ENCODE assay signal across 17 cellular contexts in the genomic region with DNA sequence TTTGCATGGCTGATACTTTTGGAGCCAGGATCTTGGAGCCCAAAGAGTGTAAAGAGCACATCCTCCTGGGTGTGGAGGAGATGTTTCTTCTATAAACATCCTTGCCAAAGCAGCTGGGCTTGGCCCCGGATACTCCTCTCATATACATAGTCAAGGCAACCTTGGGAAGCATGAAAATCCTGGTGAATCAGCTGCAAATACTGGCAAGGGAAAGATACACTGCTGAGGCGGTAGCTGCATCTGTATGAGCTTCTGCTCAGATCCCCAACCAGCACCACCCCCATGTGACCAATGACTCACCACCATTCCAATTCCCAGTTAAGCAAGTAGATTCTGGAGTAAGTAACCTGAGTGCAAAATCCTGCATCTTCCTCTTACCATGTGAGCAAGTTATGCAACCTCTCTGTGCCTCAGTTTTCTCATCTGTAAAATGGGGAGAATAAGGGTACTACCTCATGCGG.
DNase-seq lines count a peak whose midpoint lies in the region; ATAC-seq, FAIRE-seq and TF ChIP-seq lines count a peak whose summit lies in the region.
"Had no signal": no experiment of that assay in that cellular context is flagged by ENCODE, and none has a peak within 500 bp of the region (broad histone marks: within the 10 kb centered on the region; RNA-seq: fewer than 3 reads in every experiment).

No MANE protein-coding gene starts in this region.

- no peak overlapping the region for H3K27ac ChIP-seq in astrocyte (ENCODE audit: low read depth, low read length)

- H3K9me3 Mint-ChIP-seq in astrocyte (ENCODE audit: unreplicated experiment): peaks cover 3% of the 10 kb centered on the region
- peaks cover 12% of the 10 kb centered on the region for H3K9me3 Mint-ChIP-seq in activated naive CD8-positive, alpha-beta T cell treated with anti-CD3 and anti-CD28 coated beads, Interleukin-2, amount 50 U/mL, for 24 hours

- H3K4me1 ChIP-seq in astrocyte (ENCODE audit: insufficient read depth, low read length): no peaks in the 10 kb centered on the region
- H3K4me1 ChIP-seq: Caco-2 had no signal

- no peak overlapping the region for H3K4me3 ChIP-seq in astrocyte (ENCODE audit: insufficient read depth, low read depth, low read length)

- ATAC-seq in left ventricle myocardium superior (peak; percentile 86), GM21367 (IDR thresholded peaks at IDR 0.05; ENCODE audit: unreplicated experiment) (no peak)
- no peak for ATAC-seq in activated naive CD8-positive, alpha-beta T cell treated with anti-CD3 and anti-CD28 coated beads, Interleukin-2, amount 50 U/mL, for 24 hours
- ATAC-seq: activated CD8-positive, alpha-beta T cell treated with anti-CD3 and anti-CD28 coated beads for 36 hours had no signal

- no peaks in the 10 kb centered on the region for H3K36me3 ChIP-seq in astrocyte (ENCODE audit: insufficient read depth, low read length)
- H3K36me3 ChIP-seq: thoracic aorta had no signal

- FAIRE-seq in astrocyte (lab: Jason Lieb, UNC): peak; percentile 47
- FAIRE-seq: keratinocyte had no signal

- no peak for TF ChIP-seq CTCF in astrocyte (IDR thresholded peaks at IDR 0.05; ENCODE audit: insufficient read depth, low read depth, low read length)

- H3K9me3 ChIP-seq in astrocyte (ENCODE audit: insufficient read depth, low read depth, low read length): no peaks in the 10 kb centered on the region
- H3K9me3 ChIP-seq: Caco-2, thoracic aorta had no signal

- H3K9ac ChIP-seq in astrocyte (ENCODE audit: low read length): no peak overlapping the region

- no peak overlapping the region for H3K4me2 ChIP-seq in astrocyte (ENCODE audit: low read length)

- no peak overlapping the region for H3K4me3 Mint-ChIP-seq in astrocyte (ENCODE audit: unreplicated experiment)
- H3K4me3 Mint-ChIP-seq in activated naive CD8-positive, alpha-beta T cell treated with anti-CD3 and anti-CD28 coated beads, Interleukin-2, amount 50 U/mL, for 24 hours: no peak overlapping the region
- H3K4me3 Mint-ChIP-seq: activated CD8-positive, alpha-beta T cell treated with anti-CD3 and anti-CD28 coated beads for 36 hours; activated naive CD8-positive, alpha-beta T cell treated with anti-CD3 and anti-CD28 coated beads, Interleukin-2, amount 10 ng/mL, durations not matched to agents 7 days and 5 days; T-helper 1 cell treated with Interleukin-12 subunit alpha and Interleukin-12 subunit beta and Interleukin-4 antibody, amounts not matched to agents 30 μg/mL and 1 μg/mL, for 36 hours had no signal

- H2AFZ ChIP-seq in astrocyte (ENCODE audit: low read depth, low read length): no peak overlapping the region

- H3K4me1 Mint-ChIP-seq in astrocyte (ENCODE audit: low read depth, unreplicated experiment): no peaks in the 10 kb centered on the region
- H3K4me1 Mint-ChIP-seq in activated naive CD8-positive, alpha-beta T cell treated with anti-CD3 and anti-CD28 coated beads, Interleukin-2, amount 50 U/mL, for 24 hours: no peaks in the 10 kb centered on the region
- H3K4me1 Mint-ChIP-seq: activated naive CD8-positive, alpha-beta T cell treated with anti-CD3 and anti-CD28 coated beads, Interleukin-2, amount 10 ng/mL, durations not matched to agents 7 days and 5 days had no signal

- H3K27me3 ChIP-seq in astrocyte (ENCODE audit: insufficient read depth, low read length): peaks cover 2% of the 10 kb centered on the region

- peak; percentile 55 for DNase-seq in ELR (ENCODE audit: low read depth)
- DNase-seq in astrocyte (ENCODE audit: low read depth): peak; percentile 46
- DNase-seq in left ventricle myocardium superior: peak; percentile 55
- peak; percentile 83 for DNase-seq in stromal cell of bone marrow (ENCODE audit: low read depth)
- DNase-seq in activated naive CD8-positive, alpha-beta T cell treated with anti-CD3 and anti-CD28 coated beads, Interleukin-2, amount 50 U/mL, for 24 hours: no peak
- DNase-seq in NAMALWA (ENCODE audit: low spot score): no peak
- DNase-seq in NCI-H1694 treated with DMSO at 0.1 percent for 48 hours (lab: John Stamatoyannopoulos, UW): no peak
- DNase-seq: activated CD8-positive, alpha-beta T cell treated with anti-CD3 and anti-CD28 coated beads for 36 hours; activated naive CD8-positive, alpha-beta T cell treated with anti-CD3 and anti-CD28 coated beads, Interleukin-2, amount 10 ng/mL, durations not matched to agents 7 days and 5 days; Caco-2; NCI-H1436 treated with DMSO at 0.1 percent for 48 hours; NK-92 treated with Interleukin-12 subunit alpha and Interleukin-12 subunit beta, amount 100 ng/mL, for 24 hours; stimulated activated CD4-positive, alpha-beta T cell treated with anti-CD3 and anti-CD28 coated beads, Interleukin-4, amount 100 ng/mL, for 4 hours had no signal

- no peaks in the 10 kb centered on the region for H4K20me1 ChIP-seq in astrocyte (ENCODE audit: insufficient read depth, low read length)

- peaks cover 30% of the 10 kb centered on the region for H3K27me3 Mint-ChIP-seq in astrocyte (ENCODE audit: low read depth, unreplicated experiment)
- peaks cover 2% of the 10 kb centered on the region for H3K27me3 Mint-ChIP-seq in activated naive CD8-positive, alpha-beta T cell treated with anti-CD3 and anti-CD28 coated beads, Interleukin-2, amount 50 U/mL, for 24 hours
- H3K27me3 Mint-ChIP-seq: activated CD8-positive, alpha-beta T cell treated with anti-CD3 and anti-CD28 coated beads for 36 hours; activated naive CD8-positive, alpha-beta T cell treated with anti-CD3 and anti-CD28 coated beads, Interleukin-2, amount 10 ng/mL, durations not matched to agents 7 days and 5 days had no signal

- no peaks in the 10 kb centered on the region for H3K36me3 Mint-ChIP-seq in astrocyte (ENCODE audit: low read depth, unreplicated experiment)
- H3K36me3 Mint-ChIP-seq in activated naive CD8-positive, alpha-beta T cell treated with anti-CD3 and anti-CD28 coated beads, Interleukin-2, amount 50 U/mL, for 24 hours (ENCODE audit: low read depth): no peaks in the 10 kb centered on the region
- H3K36me3 Mint-ChIP-seq: activated naive CD8-positive, alpha-beta T cell treated with anti-CD3 and anti-CD28 coated beads, Interleukin-2, amount 10 ng/mL, durations not matched to agents 7 days and 5 days had no signal

- H3K27ac Mint-ChIP-seq in astrocyte (ENCODE audit: unreplicated experiment): no peak overlapping the region
- H3K27ac Mint-ChIP-seq in activated naive CD8-positive, alpha-beta T cell treated with anti-CD3 and anti-CD28 coated beads, Interleukin-2, amount 50 U/mL, for 24 hours: no peak overlapping the region
- H3K27ac Mint-ChIP-seq: activated CD8-positive, alpha-beta T cell treated with anti-CD3 and anti-CD28 coated beads for 36 hours; activated naive CD8-positive, alpha-beta T cell treated with anti-CD3 and anti-CD28 coated beads, Interleukin-2, amount 10 ng/mL, durations not matched to agents 7 days and 5 days; T-helper 1 cell treated with Interleukin-12 subunit alpha and Interleukin-12 subunit beta and Interleukin-4 antibody, amounts not matched to agents 30 μg/mL and 1 μg/mL, for 36 hours had no signal

- H3K79me2 ChIP-seq in astrocyte (ENCODE audit: insufficient read depth, low read length): no peaks in the 10 kb centered on the region

- intact Hi-C loops in left ventricle myocardium superior (cut with micrococcal nuclease): no loop called here

Comparison
In these comparisons a context has a peak if more than half of its experiments do, and no peak if none do; other contexts are left out.
1. DNase-seq: peak in ELR (single experiment), astrocyte (single experiment), left ventricle myocardium superior (single experiment) and stromal cell of bone marrow (single experiment); none in activated naive CD8-positive, alpha-beta T cell treated with anti-CD3 and anti-CD28 coated beads, Interleukin-2, amount 50 U/mL, for 24 hours (single experiment), NAMALWA (single experiment) and NCI-H1694 treated with DMSO at 0.1 percent for 48 hours (single experiment).